In the genomic region with DNA sequence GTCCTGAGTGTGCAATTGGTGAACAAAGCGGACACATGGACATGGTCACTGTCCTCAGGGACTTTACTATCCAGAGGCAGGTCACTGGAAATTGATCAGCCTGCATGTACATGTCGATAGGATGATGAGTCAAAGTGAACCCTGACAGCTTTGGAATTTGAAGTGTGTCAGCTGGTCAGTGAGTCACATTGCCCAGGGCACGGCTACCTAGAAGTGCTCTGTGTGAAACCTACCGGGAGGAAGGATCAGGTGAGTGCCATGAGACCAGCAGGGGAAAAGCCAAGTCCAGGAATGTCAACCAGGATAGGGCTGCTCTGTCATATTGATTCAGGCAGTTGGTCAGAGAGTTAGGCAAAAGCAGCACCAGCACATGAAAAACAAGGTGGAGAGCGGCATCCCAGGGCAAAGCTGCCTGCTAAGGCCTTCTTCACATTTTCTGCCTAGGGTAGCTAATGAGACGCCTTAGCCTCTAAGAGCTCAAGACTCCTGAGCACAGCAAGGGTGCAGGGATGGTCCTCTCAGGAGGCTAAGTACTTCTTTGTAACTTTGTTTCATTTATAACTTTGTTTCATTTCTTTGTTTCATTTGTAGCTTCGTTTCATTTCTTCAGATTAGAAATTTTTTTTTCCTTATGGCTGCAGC, we compare ENCODE assay signal across 9 cellular contexts. TPM values are rescaled to one million over a fixed set of nuclear protein-coding genes. Genes with fewer than 3 reads are reported as not detected.
DNase-seq lines count a peak whose midpoint lies in the region; ATAC-seq, FAIRE-seq and TF ChIP-seq lines count a peak whose summit lies in the region.
"Had no signal": no experiment of that assay in that cellular context is flagged by ENCODE, and none has a peak within 500 bp of the region (broad histone marks: within the 10 kb centered on the region; RNA-seq: fewer than 3 reads in every experiment).

No MANE protein-coding gene starts in this region.

- H3K4me1 ChIP-seq in CD8-positive, alpha-beta memory T cell (ENCODE audit: insufficient read depth, low read length): peaks cover 75% of the 10 kb centered on the region
- peaks cover 0 to 24% (median 12%) of the 10 kb centered on the region in 4 donors for H3K4me1 ChIP-seq in right lobe of liver

- H3K27me3 ChIP-seq in CD8-positive, alpha-beta memory T cell (ENCODE audit: insufficient read depth, low read length, poor library complexity, severe bottlenecking): no peaks in the 10 kb centered on the region
- no peaks in the 10 kb centered on the region for H3K27me3 ChIP-seq in right lobe of liver

- no peak for DNase-seq in CD8-positive, alpha-beta memory T cell
- peak; percentile 33 for DNase-seq in H54 (ENCODE audit: insufficient read length, low spot score)
- peak; percentile 52 to 57 for DNase-seq in activated T-cell treated with anti-CD3 and anti-CD28 coated beads, Interleukin-2, amount 50 U/mL, for 72 hours
- peak; percentile 75 to 84 (median 76) for DNase-seq in right lobe of liver
- no peak for DNase-seq in amygdala (lab: John Stamatoyannopoulos, UW)
- no peak for DNase-seq in HuH-7.5 (ENCODE audit: low spot score)
- DNase-seq in RCC 7860 (ENCODE audit: low spot score): no peak
- no peak for DNase-seq in caudate nucleus (lab: John Stamatoyannopoulos, UW)
- DNase-seq: NCI-H526 treated with DMSO at 0.1 percent for 48 hours had no signal

- peak overlapping the region; percentile 3 to 72 (median 57) for H3K4me3 Mint-ChIP-seq in CD8-positive, alpha-beta memory T cell
- H3K4me3 Mint-ChIP-seq in activated T-cell treated with anti-CD3 and anti-CD28 coated beads, Interleukin-2, amount 50 U/mL, for 72 hours: peak overlapping the region; percentile 68 to 78

- peak overlapping the region in 7 of 8 donors; percentile 14 to 87 (median 77) for H3K27ac Mint-ChIP-seq in CD8-positive, alpha-beta memory T cell
- peak overlapping the region; percentile 78 for H3K27ac Mint-ChIP-seq in activated T-cell treated with anti-CD3 and anti-CD28 coated beads, Interleukin-2, amount 50 U/mL, for 72 hours

- H3K36me3 Mint-ChIP-seq in CD8-positive, alpha-beta memory T cell: no peaks in the 10 kb centered on the region
- H3K36me3 Mint-ChIP-seq in activated T-cell treated with anti-CD3 and anti-CD28 coated beads, Interleukin-2, amount 50 U/mL, for 72 hours (ENCODE audit: insufficient read depth in 2 of 2): peaks cover 5 to 8% of the 10 kb centered on the region in 2 donors

- intact Hi-C loops in right lobe of liver (cut with DNase I): no loop called here

- no peak for TF ChIP-seq POLR2A in H54 (IDR thresholded peaks at IDR 0.05; ENCODE audit: low read depth, low read length)
- peak; percentile 41 for TF ChIP-seq POLR2A in right lobe of liver (IDR thresholded peaks at IDR 0.05)

- H3K4me1 Mint-ChIP-seq in CD8-positive, alpha-beta memory T cell: peaks cover 80 to 90% (median 89%) of the 10 kb centered on the region in 3 donors
- peaks cover 71% of the 10 kb centered on the region for H3K4me1 Mint-ChIP-seq in activated T-cell treated with anti-CD3 and anti-CD28 coated beads, Interleukin-2, amount 50 U/mL, for 72 hours (ENCODE audit: low read depth)

- no peaks in the 10 kb centered on the region for H3K9me3 ChIP-seq in CD8-positive, alpha-beta memory T cell (ENCODE audit: low read length)
- H3K9me3 ChIP-seq in right lobe of liver: no peaks in the 10 kb centered on the region

- FAIRE-seq in H54 (lab: Jason Lieb, UNC) (no peak), RCC 7860 (lab: Jason Lieb, UNC) (no peak)

- CTCF ChIA-PET in CD8-positive, alpha-beta memory T cell (lab: Charles Lee): interaction anchor here (0.7 to 2.3 kb wide), 8 partner anchors 10 to 50 kb away, joined by 3 to 6 read pairs (median 4); no protein-coding TSS in a partner anchor

- no peaks in the 10 kb centered on the region for H3K27me3 Mint-ChIP-seq in CD8-positive, alpha-beta memory T cell
- no peaks in the 10 kb centered on the region for H3K27me3 Mint-ChIP-seq in activated T-cell treated with anti-CD3 and anti-CD28 coated beads, Interleukin-2, amount 50 U/mL, for 72 hours (ENCODE audit: low read depth)

- no peaks in the 10 kb centered on the region for H3K9me3 Mint-ChIP-seq in CD8-positive, alpha-beta memory T cell
- H3K9me3 Mint-ChIP-seq in activated T-cell treated with anti-CD3 and anti-CD28 coated beads, Interleukin-2, amount 50 U/mL, for 72 hours: peaks cover 0 to 2% of the 10 kb centered on the region in 2 donors

- WGBS in right lobe of liver (ENCODE audit: insufficient coverage, low coverage, low lambda C conversion rate, missing lambda C conversion rate): 20% methylated on average over 6 of the region's 7 CpGs

- no peak for TF ChIP-seq CTCF in right lobe of liver (IDR thresholded peaks at IDR 0.05)

- ATAC-seq in activated T-cell treated with anti-CD3 and anti-CD28 coated beads, Interleukin-2, amount 50 U/mL, for 72 hours (replicated peaks in 1 of 2): peak; percentile 88 to 91
- ATAC-seq in right lobe of liver: peak; percentile 87 to 95 (median 94)

- H3K27ac ChIP-seq in CD8-positive, alpha-beta memory T cell (ENCODE audit: low read depth, low read length): no peak overlapping the region
- H3K27ac ChIP-seq in right lobe of liver (peak overlapping the region; percentile 49 to 79 (median 52)), caudate nucleus (ENCODE audit: low read depth, low read length) (no peak overlapping the region)

- POLR2A ChIA-PET in CD8-positive, alpha-beta memory T cell (lab: Charles Lee): interaction anchor here (0.8 to 1.9 kb wide), 5 partner anchors 10 to 35 kb away, joined by 3 to 7 read pairs (median 5); no protein-coding TSS in a partner anchor

- H3K4me3 ChIP-seq in CD8-positive, alpha-beta memory T cell (ENCODE audit: low read length): no peak overlapping the region
- H3K4me3 ChIP-seq in right lobe of liver: no peak overlapping the region

- no peaks in the 10 kb centered on the region for H3K36me3 ChIP-seq in CD8-positive, alpha-beta memory T cell (ENCODE audit: insufficient read depth, low read length)
- no peaks in the 10 kb centered on the region for H3K36me3 ChIP-seq in right lobe of liver

RNA-seq across cellular contexts. Expression of a gene that starts 19.4 kb away (rescaled TPM):
- 10 to 100 TPM; 88.4 to 96.1 TPM for total RNA-seq in CD8-positive, alpha-beta memory T cell
- 540 TPM for polyA plus RNA-seq in CD8-positive, alpha-beta memory T cell
- 100 to 1,000 TPM; 340 to 386 TPM for total RNA-seq in activated T-cell treated with anti-CD3 and anti-CD28 coated beads, Interleukin-2, amount 50 U/mL, for 72 hours
- total RNA-seq in right lobe of liver: 100 to 1,000 TPM in 1 of 6 experiments, 10 to 100 TPM in 5; 10.8 to 105 (median 32.5) TPM

Comparison
In these comparisons a context has a peak if more than half of its experiments do, and no peak if none do; other contexts are left out.
1. DNase-seq: peak in H54 (single experiment), activated T-cell treated with anti-CD3 and anti-CD28 coated beads, Interleukin-2, amount 50 U/mL, for 72 hours (2 of 2) and right lobe of liver (3 of 3); none in CD8-positive, alpha-beta memory T cell (0 of 5), amygdala (0 of 56), HuH-7.5 (single experiment), RCC 7860 (single experiment) and caudate nucleus (0 of 61).
2. H3K27ac ChIP-seq: peak in right lobe of liver (3 of 3); none in CD8-positive, alpha-beta memory T cell (single experiment) and caudate nucleus (single experiment).